ENCODE assay signal across 15 cellular contexts in the genomic region with DNA sequence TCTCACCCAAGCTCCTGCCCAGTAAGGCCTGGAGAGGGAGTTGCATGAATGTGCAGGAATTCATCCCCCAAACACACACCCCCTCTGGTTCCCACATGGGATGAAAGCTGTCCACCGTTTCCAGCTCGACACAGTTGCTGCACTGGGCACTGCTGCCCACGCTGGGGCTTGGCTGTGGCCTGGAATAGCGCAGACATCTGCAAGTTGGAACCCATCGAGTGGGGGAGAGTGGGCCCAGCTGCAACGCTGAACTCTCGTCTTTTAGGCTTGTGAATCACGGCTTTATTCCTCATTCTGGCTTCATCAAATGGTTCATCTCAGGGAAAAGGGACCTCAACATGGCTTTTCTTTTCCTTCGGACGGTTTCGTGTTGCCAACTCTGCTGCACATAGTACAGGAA.
A peak's percentile ranks its signal among the peaks of the same experiment; 100 is the strongest.
DNase-seq lines count a peak whose midpoint lies in the region; ATAC-seq, FAIRE-seq and TF ChIP-seq lines count a peak whose summit lies in the region.
"Had no signal": no experiment of that assay in that cellular context is flagged by ENCODE, and none has a peak within 500 bp of the region (broad histone marks: within the 10 kb centered on the region; RNA-seq: fewer than 3 reads in every experiment).

No MANE protein-coding gene starts in this region.

- H3K4me2 ChIP-seq in H9 (ENCODE audit: insufficient read depth, insufficient read length, low read length), result no peak overlapping the region
- H3K4me2 ChIP-seq in HepG2 (ENCODE audit: low read depth, low read length), result no peak overlapping the region
- H3K4me2 ChIP-seq: GM23338 had no signal

- no peaks in the 10 kb centered on the region for H3K4me1 ChIP-seq in sigmoid colon
- no peaks in the 10 kb centered on the region for H3K4me1 ChIP-seq in H9 (ENCODE audit: insufficient read depth, low read length)
- peaks cover 9% of the 10 kb centered on the region; the same call in 1 of the 2 replicates for H3K4me1 ChIP-seq in HepG2 (ENCODE audit: insufficient read depth, low read length)

- TF ChIP-seq EP300 in sigmoid colon (IDR thresholded peaks at IDR 0.05) (no peak), HepG2 (IDR thresholded peaks at IDR 0.05; ENCODE audit: low read depth in 2 of 2, low read length in 2 of 2) (no peak), HepG2 (CRISPR knock-in tag; IDR thresholded peaks at IDR 0.05; ENCODE audit: borderline replicate concordance) (no peak)

- no peak for ATAC-seq in WTC11
- ATAC-seq in HepG2, result no peak
- ATAC-seq: GM23338, PC-3 had no signal

- no peak overlapping the region for H3K18ac ChIP-seq in H9 (ENCODE audit: insufficient read length, low read depth, low read length)

- peaks cover 14% of the 10 kb centered on the region for H3K9me3 Mint-ChIP-seq in WTC11
- no peaks in the 10 kb centered on the region for H3K9me3 Mint-ChIP-seq in H9
- H3K9me3 Mint-ChIP-seq: CD4-positive, alpha-beta memory T cell had no signal

- WGBS in sigmoid colon, 2 donors, result 86 to 89% methylated on average over 11 of the region's 11 CpGs
- WGBS in H9 (ENCODE audit: extremely low coverage, insufficient read length, low lambda C conversion rate), result no CpG with 5 or more reads among the region's 11 CpGs
- WGBS in HepG2 (ENCODE audit: low lambda C conversion rate), result 60% methylated on average over 11 of the region's 11 CpGs

- H3K4me3 ChIP-seq in sigmoid colon (no peak overlapping the region), HepG2 (replicated peaks in 1 of 3; ENCODE audit: insufficient read depth in 1 of 3, low read depth in 2 of 3, low read length in 3 of 3) (no peak overlapping the region)
- H3K4me3 ChIP-seq: GM23338 had no signal

- no peak overlapping the region for H2BK12ac ChIP-seq in H9 (ENCODE audit: insufficient read length, low read depth, low read length)

- TF ChIP-seq POLR2A in sigmoid colon (IDR thresholded peaks at IDR 0.05) (no peak), HepG2 (IDR thresholded peaks at IDR 0.05; ENCODE audit: insufficient read depth in 1 of 2, low read depth in 2 of 2, low read length in 2 of 2) (no peak)

- H3K27me3 Mint-ChIP-seq in WTC11 (ENCODE audit: low read depth) (peaks cover 97% of the 10 kb centered on the region), H9 (ENCODE audit: low read depth) (peaks cover 97% of the 10 kb centered on the region)
- H3K27me3 Mint-ChIP-seq: B cell had no signal

- no peak overlapping the region for H2AFZ ChIP-seq in H9 (ENCODE audit: low read length)
- no peak overlapping the region for H2AFZ ChIP-seq in HepG2 (ENCODE audit: low read length)
- H2AFZ ChIP-seq: GM23338 had no signal

- H4K91ac ChIP-seq in H9 (ENCODE audit: insufficient read length, low read depth, low read length), result no peak overlapping the region

- TF ChIP-seq CTCF in WTC11 (IDR thresholded peaks at IDR 0.05) (no peak), sigmoid colon (IDR thresholded peaks at IDR 0.05) (no peak), H9 (conservative IDR thresholded peaks at IDR 0.05) (no peak), HepG2 (CRISPR knock-in tag; IDR thresholded peaks at IDR 0.05) (no peak)

- H3K23ac ChIP-seq in H9 (ENCODE audit: insufficient read length, low read depth, low read length), result no peak overlapping the region

- H4K20me1 ChIP-seq in H9 (ENCODE audit: control insufficient read depth, insufficient read depth, insufficient read length) (peaks cover 2% of the 10 kb centered on the region), HepG2 (ENCODE audit: insufficient read depth, low read length) (no peaks in the 10 kb centered on the region)

- no peak overlapping the region for H4K8ac ChIP-seq in H9 (replicated peaks; ENCODE audit: insufficient read length, low read depth, low read length)

- H3K27ac ChIP-seq in sigmoid colon, result no peak overlapping the region
- no peak overlapping the region for H3K27ac ChIP-seq in H9 (ENCODE audit: insufficient read length, low read depth, low read length)
- no peak overlapping the region for H3K27ac ChIP-seq in HepG2 (ENCODE audit: extremely low read length, insufficient read depth, low read length)

- intact Hi-C loops in sigmoid colon (cut with DNase I), result no loop called here
- intact Hi-C loops in HepG2 (cut with micrococcal nuclease; ENCODE audit: unreplicated experiment), result no loop called here

- H3K14ac ChIP-seq in H9 (ENCODE audit: insufficient read depth, low read length), result no peak overlapping the region

- POLR2A ChIA-PET in WTC11 (lab: Charles Lee), result no interaction called here
- POLR2A ChIA-PET in HepG2 (lab: Yijun Ruan, JAX), result no interaction called here

- CTCF ChIA-PET in WTC11 (lab: Charles Lee), result interaction anchor here (1.7 kb wide), 1 partner anchor 127 kb away, joined by 4 read pairs; no protein-coding TSS in a partner anchor
- CTCF ChIA-PET in HepG2 (lab: Yijun Ruan, JAX; ENCODE audit: low intra/inter-chr PET ratio, low total read pairs), result no interaction called here

- no TSS peak for BruUV-seq in HepG2 (replicated peaks; lab: Mats Ljungman, UMichigan)

- H3K36me3 ChIP-seq in sigmoid colon (no peaks in the 10 kb centered on the region), HepG2 (replicated peaks in 1 of 2; ENCODE audit: control insufficient read depth in 1 of 2, insufficient read depth in 2 of 2, low read length in 2 of 2) (no peaks in the 10 kb centered on the region)

- FAIRE-seq in HepG2 (lab: Jason Lieb, UNC), result no peak

- H2BK120ac ChIP-seq in H9 (ENCODE audit: low read depth, low read length, poor library complexity, severe bottlenecking), result no peak overlapping the region

- no peak overlapping the region for H2BK15ac ChIP-seq in H9 (ENCODE audit: low read depth, low read length)

- no peak overlapping the region for H3K4ac ChIP-seq in H9 (ENCODE audit: low read depth, low read length)

- DNase-seq in WTC11 (ENCODE audit: low spot score) (peak; percentile 3), globus pallidus (ENCODE audit: low spot score) (peak; percentile 86), middle frontal gyrus (ENCODE audit: extremely low spot score, low spot score) (peak; percentile 44), sigmoid colon (peak; percentile 44), H9 (no peak), HepG2 (ENCODE audit: low spot score) (no peak), foreskin melanocyte (no peak), NOMO-1 (lab: John Stamatoyannopoulos, UW; ENCODE audit: unreplicated experiment in 2 of 2) (no peak)
- DNase-seq: CD4-positive, alpha-beta memory T cell; KG1; NCI-H1048; NCI-H345; PC-3 had no signal

- H3K79me1 ChIP-seq in H9 (ENCODE audit: insufficient read depth, low read depth, low read length, poor library complexity, severe bottlenecking), result no peaks in the 10 kb centered on the region

- H3K4me3 Mint-ChIP-seq in WTC11 (no peak overlapping the region), H9 (no peak overlapping the region)
- H3K4me3 Mint-ChIP-seq: B cell; CD4-positive, alpha-beta memory T cell; GM23338 had no signal

- no peak for TF ChIP-seq RAD21 in HepG2 (CRISPR knock-in tag; IDR thresholded peaks at IDR 0.05)

- H3T11ph ChIP-seq in H9 (ENCODE audit: low read length), result no peak overlapping the region

- H4K5ac ChIP-seq in H9 (ENCODE audit: insufficient read length, low read depth, low read length), result no peak overlapping the region

- H3K36me3 Mint-ChIP-seq in WTC11, result peaks cover 6% of the 10 kb centered on the region
- H3K36me3 Mint-ChIP-seq in H9 (ENCODE audit: insufficient read depth in 1 of 3, low read depth in 3 of 3), result no peaks in the 10 kb centered on the region
- H3K36me3 Mint-ChIP-seq: CD4-positive, alpha-beta memory T cell had no signal

- in situ Hi-C loops in HepG2 (cut with HindIII; ENCODE audit: extremely low pct_ligation_motif_present, low pct_unique_long_range_greater_than_20kb), result no loop called here

- H3K4me1 Mint-ChIP-seq in WTC11 (no peaks in the 10 kb centered on the region), H9 (no peaks in the 10 kb centered on the region)
- H3K4me1 Mint-ChIP-seq: B cell, GM23338 had no signal

- no peak overlapping the region for H2AK5ac ChIP-seq in H9 (ENCODE audit: insufficient read length, low read length)

- H3K9ac ChIP-seq in H9 (ENCODE audit: extremely low read depth, insufficient read length, low read length), result no peak overlapping the region
- H3K9ac ChIP-seq in HepG2 (ENCODE audit: insufficient read depth, low read depth, low read length), result no peak overlapping the region

- peaks cover 0 to 8% (median 0%) of the 10 kb centered on the region in 3 donors for H3K27me3 ChIP-seq in sigmoid colon
- H3K27me3 ChIP-seq in H9 (ENCODE audit: insufficient read depth, low read length), result peaks cover 38% of the 10 kb centered on the region; the same call in 1 of the 2 replicates
- peaks cover 5 to 43% of the 10 kb centered on the region in 2 experiments; a peak in 4 of 5 replicates for H3K27me3 ChIP-seq in HepG2 (ENCODE audit: control insufficient read depth in 1 of 2, insufficient read depth in 2 of 2, low read length in 2 of 2)

- no peak overlapping the region for H3K27ac Mint-ChIP-seq in WTC11
- H3K27ac Mint-ChIP-seq in H9, result no peak overlapping the region
- H3K27ac Mint-ChIP-seq: B cell, GM23338 had no signal

- H3K9me3 ChIP-seq in sigmoid colon (no peaks in the 10 kb centered on the region), H9 (ENCODE audit: control insufficient read depth, low read depth, low read length) (no peaks in the 10 kb centered on the region), HepG2 (ENCODE audit: low read length) (no peaks in the 10 kb centered on the region)

- H3K79me2 ChIP-seq in H9 (ENCODE audit: insufficient read depth, low read length) (no peaks in the 10 kb centered on the region), HepG2 (ENCODE audit: insufficient read depth, low read length) (no peaks in the 10 kb centered on the region)

- no peak overlapping the region for H3K56ac ChIP-seq in H9 (ENCODE audit: insufficient read length, low read depth, low read length)

- H3K23me2 ChIP-seq in H9 (ENCODE audit: insufficient read length, low read depth, low read length, poor library complexity, severe bottlenecking), result no peaks in the 10 kb centered on the region

- no peak overlapping the region for H2BK5ac ChIP-seq in H9 (ENCODE audit: insufficient read length, low read length)

- H2BK20ac ChIP-seq in H9 (ENCODE audit: low read depth, low read length, poor library complexity, severe bottlenecking), result no peak overlapping the region

TF ChIP-seq in WTC11, 78 proteins besides CTCF, POLR2A, EP300 and RAD21 (continues in another document):
- TF ChIP-seq NR2C2 (CRISPR knock-in tag; IDR thresholded peaks at IDR 0.05) (no peak), RELA (CRISPR knock-in tag; IDR thresholded peaks at IDR 0.05; ENCODE audit: borderline replicate concordance) (no peak)

TF ChIP-seq in HepG2, 621 proteins besides CTCF, POLR2A, EP300 and RAD21 (continues in another document):
- TF ChIP-seq ETV6 (CRISPR knock-in tag; conservative IDR thresholded peaks at IDR 0.05), result no peak
- TF ChIP-seq FOXA3 (CRISPR knock-in tag; IDR thresholded peaks at IDR 0.05), result no peak
- TF ChIP-seq ZNF30 (CRISPR knock-in tag; IDR thresholded peaks at IDR 0.05), result no peak
- no peak for TF ChIP-seq DNMT1 (CRISPR knock-in tag; IDR thresholded peaks at IDR 0.05)
- no peak for TF ChIP-seq ZNF773 (CRISPR knock-in tag; IDR thresholded peaks at IDR 0.05; ENCODE audit: borderline replicate concordance)
- TF ChIP-seq ZIK1 (CRISPR knock-in tag; IDR thresholded peaks at IDR 0.05; ENCODE audit: borderline replicate concordance, low read depth), result no peak
- no peak for TF ChIP-seq ZSCAN30 (CRISPR knock-in tag; IDR thresholded peaks at IDR 0.05)
- no peak for TF ChIP-seq NBN (conservative IDR thresholded peaks at IDR 0.05)
- no peak for TF ChIP-seq ZKSCAN5 (CRISPR knock-in tag; IDR thresholded peaks at IDR 0.05)

Comparison
In these comparisons a context has a peak if more than half of its experiments do, and no peak if none do; other contexts are left out.
1. DNase-seq: peak in WTC11 (single experiment), globus pallidus (single experiment), middle frontal gyrus (single experiment) and sigmoid colon (single experiment); none in H9 (single experiment), HepG2 (single experiment), foreskin melanocyte (single experiment) and NOMO-1 (0 of 2).